7 cellular contexts compared by ENCODE assay signal in genomic region chr17:56592487-56593072, GRCh38.
DNase-seq lines count a peak whose midpoint lies in the region; ATAC-seq and TF ChIP-seq lines count a peak whose summit lies in the region.

No MANE protein-coding gene starts in this region.

- ATAC-seq in HG02852 (IDR thresholded peaks at IDR 0.05; ENCODE audit: unreplicated experiment): peak; percentile 65

- DNase-seq in NCI-H345 (lab: John Stamatoyannopoulos, UW) (peak; percentile 48), medulla oblongata (ENCODE audit: extremely low spot score) (peak; percentile 71)
- DNase-seq in activated CD4-positive, alpha-beta T cell treated with anti-CD3 and anti-CD28 coated beads, Interleukin-2, amount 50 U/mL, for 1 hour: peak; percentile 62
- DNase-seq in effector CD4-positive, alpha-beta T cell: peak; percentile 58
- peak; percentile 47 to 67 (median 56) for DNase-seq in stimulated activated CD4-positive, alpha-beta T cell treated with anti-CD3 and anti-CD28 coated beads, TNF-alpha, amount 100 ng/mL, for 4 hours (ENCODE audit: low read depth in 3 of 3)

- TF ChIP-seq CTCF in GM12874 (IDR thresholded peaks at IDR 0.05; ENCODE audit: insufficient read depth, low read depth, low read length): peak; percentile 93

Comparison
In these comparisons a context has a peak if more than half of its experiments do, and no peak if none do; other contexts are left out.
1. Peak in every context shown above with its lines: DNase-seq and ATAC-seq.